In genomic region chr5:2015116-2015848, GRCh38 we compare ENCODE assay signal across 3 cellular contexts.
TF ChIP-seq lines count a peak whose summit lies in the region.

No MANE protein-coding gene starts in this region.

TF ChIP-seq in SK-N-SH, 30 proteins besides CTCF, POLR2A, EP300 and RAD21 (continues in another document):
- no peak for TF ChIP-seq FOXM1 (IDR thresholded peaks at IDR 0.05; ENCODE audit: low read depth)
- TF ChIP-seq SIN3A (IDR thresholded peaks at IDR 0.05; ENCODE audit: borderline replicate concordance, low read depth, low read length): no peak
- no peak for TF ChIP-seq RCOR1 (IDR thresholded peaks at IDR 0.05; ENCODE audit: low read length)
- TF ChIP-seq JUND (IDR thresholded peaks at IDR 0.05): no peak
- no peak for TF ChIP-seq POLR2AphosphoS5 (IDR thresholded peaks at IDR 0.05; ENCODE audit: low read depth, low read length)
- TF ChIP-seq ZBTB33 (IDR thresholded peaks at IDR 0.05; ENCODE audit: borderline replicate concordance, low read depth): no peak
- TF ChIP-seq FOSL2 (IDR thresholded peaks at IDR 0.05; ENCODE audit: borderline replicate concordance, low read depth): no peak
- TF ChIP-seq MAX (IDR thresholded peaks at IDR 0.05; ENCODE audit: low read depth): no peak
- no peak for TF ChIP-seq RXRA (IDR thresholded peaks at IDR 0.05; ENCODE audit: borderline replicate concordance, low read depth)
- TF ChIP-seq IRF3 (IDR thresholded peaks at IDR 0.05; ENCODE audit: low read depth, low read length): no peak
- no peak for TF ChIP-seq MXI1 (IDR thresholded peaks at IDR 0.05; ENCODE audit: low read depth, low read length)
- TF ChIP-seq USF1 (IDR thresholded peaks at IDR 0.05; ENCODE audit: borderline replicate concordance, low read depth): no peak
- no peak for TF ChIP-seq YY1 (IDR thresholded peaks at IDR 0.05; ENCODE audit: low read depth)
- TF ChIP-seq USF2 (IDR thresholded peaks at IDR 0.05; ENCODE audit: borderline replicate concordance, low read depth, low read length): no peak

TF ChIP-seq in SK-N-SH treated with all-trans-retinoic acid at 6 μM for 48 hours, 23 proteins besides CTCF, POLR2A, EP300 and RAD21:
- TF ChIP-seq TOX (CRISPR knock-in tag; IDR thresholded peaks at IDR 0.05; ENCODE audit: borderline replicate concordance) (no peak), CSRNP3 (CRISPR knock-in tag; IDR thresholded peaks at IDR 0.05) (no peak), ZFP3 (CRISPR knock-in tag; IDR thresholded peaks at IDR 0.05) (no peak), ZFP30 (CRISPR knock-in tag; IDR thresholded peaks at IDR 0.05) (no peak), PPARA (CRISPR knock-in tag; IDR thresholded peaks at IDR 0.05; ENCODE audit: borderline replicate concordance) (no peak), PATZ1 (CRISPR knock-in tag; IDR thresholded peaks at IDR 0.05; ENCODE audit: borderline replicate concordance) (no peak), CREB5 (CRISPR knock-in tag; IDR thresholded peaks at IDR 0.05; ENCODE audit: low read depth) (no peak), ZC3H10 (CRISPR knock-in tag; IDR thresholded peaks at IDR 0.05) (no peak), RARB (CRISPR knock-in tag; IDR thresholded peaks at IDR 0.05) (no peak)

TF ChIP-seq in H1, 55 proteins besides CTCF, POLR2A, EP300 and RAD21:
- TF ChIP-seq HDAC6 (IDR thresholded peaks at IDR 0.05; ENCODE audit: low read depth, low read length) (no peak), RBBP5 (IDR thresholded peaks at IDR 0.05; ENCODE audit: borderline replicate concordance, low read depth, low read length) (no peak), TAF1 (IDR thresholded peaks at IDR 0.05; ENCODE audit: low read depth, low read length) (no peak), ZNF274 (IDR thresholded peaks at IDR 0.05; ENCODE audit: borderline replicate concordance, extremely low read depth, low read length) (no peak), E2F6 (IDR thresholded peaks at IDR 0.05) (no peak), CBX8 (IDR thresholded peaks at IDR 0.05; ENCODE audit: borderline replicate concordance, low read depth, low read length) (no peak), GABPA (IDR thresholded peaks at IDR 0.05; ENCODE audit: borderline replicate concordance, insufficient read depth, low read length) (no peak), CEBPB (IDR thresholded peaks at IDR 0.05; ENCODE audit: low read depth, low read length) (no peak), RNF2 (IDR thresholded peaks at IDR 0.05; ENCODE audit: borderline replicate concordance, low read depth, low read length, missing control alignments, poor library complexity, severe bottlenecking) (no peak), USF2 (IDR thresholded peaks at IDR 0.05; ENCODE audit: low read length) (no peak), CTBP2 (IDR thresholded peaks at IDR 0.05; ENCODE audit: borderline replicate concordance, insufficient read depth, insufficient read length, low read length) (no peak), TCF12 (IDR thresholded peaks at IDR 0.05; ENCODE audit: low read depth, low read length) (no peak), BACH1 (IDR thresholded peaks at IDR 0.05; ENCODE audit: low read length) (no peak), CHD1 (IDR thresholded peaks at IDR 0.05; ENCODE audit: low read depth, low read length) (no peak)
